In the genomic region with DNA sequence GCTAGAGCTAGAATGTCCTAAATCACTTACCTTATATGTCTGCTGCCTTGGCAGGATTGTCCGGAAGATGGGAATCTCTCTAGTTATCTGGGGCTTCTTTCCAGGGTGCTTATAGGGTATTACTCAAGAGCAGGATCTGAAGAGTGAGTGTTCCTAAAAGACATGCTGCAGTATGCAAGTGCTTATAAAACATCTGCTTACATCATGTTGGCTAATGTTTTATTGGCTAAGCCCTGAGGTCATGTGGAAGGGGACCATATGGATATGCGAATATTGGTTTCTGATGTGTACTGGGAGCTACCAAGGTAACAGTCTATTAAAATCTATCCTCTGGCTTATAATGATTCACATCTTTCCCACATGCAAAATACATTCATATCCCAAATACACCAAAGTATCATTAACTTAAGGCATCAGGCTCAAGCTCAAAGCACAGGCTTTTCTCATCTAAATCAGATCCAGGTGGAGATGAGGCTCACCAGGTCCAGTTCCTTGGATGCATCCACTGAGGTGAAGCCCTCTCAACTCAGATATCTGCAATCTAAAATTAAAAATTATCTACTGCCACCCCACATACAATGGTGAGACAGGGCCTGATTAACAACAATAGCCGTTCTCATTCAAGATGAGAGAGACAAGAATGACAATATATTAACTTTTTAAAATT, we compare ENCODE assay signal across 19 cellular contexts. TPM values are rescaled to one million over a fixed set of nuclear protein-coding genes. Genes with fewer than 3 reads are reported as not detected.
DNase-seq lines count a peak whose midpoint lies in the region; ATAC-seq and TF ChIP-seq lines count a peak whose summit lies in the region.
"Had no signal": no experiment of that assay in that cellular context is flagged by ENCODE, and none has a peak within 500 bp of the region (broad histone marks: within the 10 kb centered on the region; RNA-seq: fewer than 3 reads in every experiment).

No MANE protein-coding gene starts in this region.

- ATAC-seq in SK-N-SH treated with all-trans-retinoic acid at 6 μM for 48 hours, result no peak
- ATAC-seq: GM23338 had no signal

- DNase-seq in NCI-H82 (lab: John Stamatoyannopoulos, UW) (peak; percentile 45), NCI-H82 treated with DMSO at 0.1 percent for 48 hours (lab: John Stamatoyannopoulos, UW; ENCODE audit: unreplicated experiment) (no peak), fibroblast of villous mesenchyme (ENCODE audit: low read depth) (peak; percentile 1), SW480 (ENCODE audit: low spot score) (no peak), NCI-H446 treated with DMSO at 0.1 percent for 48 hours (lab: John Stamatoyannopoulos, UW) (no peak)
- DNase-seq in activated CD4-positive, alpha-beta T cell treated with anti-CD3 and anti-CD28 coated beads, Interleukin-2, amount 50 U/mL, for 1 hour, result no peak
- DNase-seq: 8988T; C1 segment of cervical spinal cord; Calu3; CD4-positive, alpha-beta T cell; DMS153; DMS79 treated with DMSO at 0.1 percent for 48 hours; EL; H7; IMR-90 had no signal

- TF ChIP-seq CTCF in fibroblast of villous mesenchyme (IDR thresholded peaks at IDR 0.05; ENCODE audit: insufficient read depth, low read depth, low read length), result no peak

- no peak overlapping the region for H3K4me3 ChIP-seq in fibroblast of villous mesenchyme (ENCODE audit: low read depth, low read length)
- H3K4me3 ChIP-seq: GM23338 had no signal

TF ChIP-seq in SK-N-SH treated with all-trans-retinoic acid at 6 μM for 48 hours, 23 proteins besides CTCF, POLR2A, EP300 and RAD21:
- TF ChIP-seq, protein P1, sequence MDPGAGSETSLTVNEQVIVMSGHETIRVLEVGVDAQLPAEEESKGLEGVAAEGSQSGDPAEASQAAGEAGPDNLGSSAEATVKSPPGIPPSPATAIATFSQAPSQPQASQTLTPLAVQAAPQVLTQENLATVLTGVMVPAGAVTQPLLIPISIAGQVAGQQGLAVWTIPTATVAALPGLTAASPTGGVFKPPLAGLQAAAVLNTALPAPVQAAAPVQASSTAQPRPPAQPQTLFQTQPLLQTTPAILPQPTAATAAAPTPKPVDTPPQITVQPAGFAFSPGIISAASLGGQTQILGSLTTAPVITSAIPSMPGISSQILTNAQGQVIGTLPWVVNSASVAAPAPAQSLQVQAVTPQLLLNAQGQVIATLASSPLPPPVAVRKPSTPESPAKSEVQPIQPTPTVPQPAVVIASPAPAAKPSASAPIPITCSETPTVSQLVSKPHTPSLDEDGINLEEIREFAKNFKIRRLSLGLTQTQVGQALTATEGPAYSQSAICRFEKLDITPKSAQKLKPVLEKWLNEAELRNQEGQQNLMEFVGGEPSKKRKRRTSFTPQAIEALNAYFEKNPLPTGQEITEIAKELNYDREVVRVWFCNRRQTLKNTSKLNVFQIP (CRISPR knock-in tag; IDR thresholded peaks at IDR 0.05; ENCODE audit: borderline replicate concordance, low read depth), result no peak
- TF ChIP-seq ZNF8 (CRISPR knock-in tag; IDR thresholded peaks at IDR 0.05) (no peak), ZFP30 (CRISPR knock-in tag; IDR thresholded peaks at IDR 0.05) (no peak), ZNF70 (CRISPR knock-in tag; IDR thresholded peaks at IDR 0.05) (peak; percentile 56; the same call in 1 of the 2 replicates), ESRRG (CRISPR knock-in tag; IDR thresholded peaks at IDR 0.05) (no peak), TCF4 (CRISPR knock-in tag; IDR thresholded peaks at IDR 0.05; ENCODE audit: borderline replicate concordance) (peak; percentile 73; the same call in 1 of the 2 replicates), OSR1 (CRISPR knock-in tag; IDR thresholded peaks at IDR 0.05) (no peak), TOX (CRISPR knock-in tag; IDR thresholded peaks at IDR 0.05; ENCODE audit: borderline replicate concordance) (no peak)
- TF ChIP-seq, protein P2, sequence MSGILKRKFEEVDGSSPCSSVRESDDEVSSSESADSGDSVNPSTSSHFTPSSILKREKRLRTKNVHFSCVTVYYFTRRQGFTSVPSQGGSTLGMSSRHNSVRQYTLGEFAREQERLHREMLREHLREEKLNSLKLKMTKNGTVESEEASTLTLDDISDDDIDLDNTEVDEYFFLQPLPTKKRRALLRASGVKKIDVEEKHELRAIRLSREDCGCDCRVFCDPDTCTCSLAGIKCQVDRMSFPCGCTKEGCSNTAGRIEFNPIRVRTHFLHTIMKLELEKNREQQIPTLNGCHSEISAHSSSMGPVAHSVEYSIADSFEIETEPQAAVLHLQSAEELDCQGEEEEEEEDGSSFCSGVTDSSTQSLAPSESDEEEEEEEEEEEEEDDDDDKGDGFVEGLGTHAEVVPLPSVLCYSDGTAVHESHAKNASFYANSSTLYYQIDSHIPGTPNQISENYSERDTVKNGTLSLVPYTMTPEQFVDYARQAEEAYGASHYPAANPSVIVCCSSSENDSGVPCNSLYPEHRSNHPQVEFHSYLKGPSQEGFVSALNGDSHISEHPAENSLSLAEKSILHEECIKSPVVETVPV (CRISPR knock-in tag; IDR thresholded peaks at IDR 0.05), result no peak
- TF ChIP-seq, protein P3, sequence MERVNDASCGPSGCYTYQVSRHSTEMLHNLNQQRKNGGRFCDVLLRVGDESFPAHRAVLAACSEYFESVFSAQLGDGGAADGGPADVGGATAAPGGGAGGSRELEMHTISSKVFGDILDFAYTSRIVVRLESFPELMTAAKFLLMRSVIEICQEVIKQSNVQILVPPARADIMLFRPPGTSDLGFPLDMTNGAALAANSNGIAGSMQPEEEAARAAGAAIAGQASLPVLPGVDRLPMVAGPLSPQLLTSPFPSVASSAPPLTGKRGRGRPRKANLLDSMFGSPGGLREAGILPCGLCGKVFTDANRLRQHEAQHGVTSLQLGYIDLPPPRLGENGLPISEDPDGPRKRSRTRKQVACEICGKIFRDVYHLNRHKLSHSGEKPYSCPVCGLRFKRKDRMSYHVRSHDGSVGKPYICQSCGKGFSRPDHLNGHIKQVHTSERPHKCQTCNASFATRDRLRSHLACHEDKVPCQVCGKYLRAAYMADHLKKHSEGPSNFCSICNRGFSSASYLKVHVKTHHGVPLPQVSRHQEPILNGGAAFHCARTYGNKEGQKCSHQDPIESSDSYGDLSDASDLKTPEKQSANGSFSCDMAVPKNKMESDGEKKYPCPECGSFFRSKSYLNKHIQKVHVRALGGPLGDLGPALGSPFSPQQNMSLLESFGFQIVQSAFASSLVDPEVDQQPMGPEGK (CRISPR knock-in tag; IDR thresholded peaks at IDR 0.05; ENCODE audit: borderline replicate concordance), result no peak

RNA-seq across cellular contexts. Expression of a gene that starts 29.8 kb away (rescaled TPM):
- under 0.01 TPM in 2 replicates for total RNA-seq in fibroblast of villous mesenchyme
- total RNA-seq: B cell; CD4-positive, alpha-beta T cell had no signal

RNA-seq across cellular contexts. Expression of a gene that starts 29.9 kb away (rescaled TPM):
- total RNA-seq in fibroblast of villous mesenchyme, result not detected in 2 replicates
- total RNA-seq: B cell; Calu3; CD4-positive, alpha-beta T cell; H7; HT-29; IMR-90 had no signal

Comparison
In these comparisons a context has a peak if more than half of its experiments do, and no peak if none do; other contexts are left out.
1. DNase-seq: peak in NCI-H82 (single experiment) and fibroblast of villous mesenchyme (single experiment); none in NCI-H82 treated with DMSO at 0.1 percent for 48 hours (single experiment), SW480 (single experiment), activated CD4-positive, alpha-beta T cell treated with anti-CD3 and anti-CD28 coated beads, Interleukin-2, amount 50 U/mL, for 1 hour (single experiment) and NCI-H446 treated with DMSO at 0.1 percent for 48 hours (single experiment).